25 cellular contexts compared by ENCODE assay signal in genomic region chr2:224252601-224253000, GRCh38.
A peak's percentile ranks its signal among the peaks of the same experiment; 100 is the strongest.
DNase-seq lines count a peak whose midpoint lies in the region; ATAC-seq and TF ChIP-seq lines count a peak whose summit lies in the region.
"Had no signal": no experiment of that assay in that cellular context is flagged by ENCODE, and none has a peak within 500 bp of the region (broad histone marks: within the 10 kb centered on the region; RNA-seq: fewer than 3 reads in every experiment).

No MANE protein-coding gene starts in this region.

- TF ChIP-seq POLR2A in esophagus muscularis mucosa (IDR thresholded peaks at IDR 0.05; ENCODE audit: low read depth) = no peak

- no peak for ATAC-seq in activated CD8-positive, alpha-beta memory T cell treated with anti-CD3 and anti-CD28 coated beads, Interleukin-2, amount 10 ng/mL, durations not matched to agents 7 days and 5 days
- ATAC-seq in Right ventricle myocardium superior (ENCODE audit: poor library complexity) = no peak
- ATAC-seq: right lobe of liver; stimulated activated naive CD8-positive, alpha-beta T cell treated with anti-CD3 and anti-CD28 coated beads, Interleukin-15, Interleukin-2, amounts not matched to agents 100 U/mL and 50 U/mL, for 24 hours had no signal

- no peak overlapping the region for H3K4me3 Mint-ChIP-seq in endothelial cell (ENCODE audit: unreplicated experiment)
- no peak overlapping the region for H3K4me3 Mint-ChIP-seq in activated CD8-positive, alpha-beta memory T cell treated with anti-CD3 and anti-CD28 coated beads, Interleukin-2, amount 10 ng/mL, durations not matched to agents 7 days and 5 days
- H3K4me3 Mint-ChIP-seq: activated naive CD8-positive, alpha-beta T cell treated with anti-CD3 and anti-CD28 coated beads for 36 hours; brain; neural crest cell had no signal

- H3K9me3 ChIP-seq in adipocyte (ENCODE audit: control insufficient read depth, low read length) (no peaks in the 10 kb centered on the region), esophagus muscularis mucosa (no peaks in the 10 kb centered on the region)
- H3K9me3 ChIP-seq: BLaER1, Caco-2, right lobe of liver, thyroid gland had no signal

- H3K27ac Mint-ChIP-seq in endothelial cell (ENCODE audit: unreplicated experiment) = no peak overlapping the region
- H3K27ac Mint-ChIP-seq in activated CD8-positive, alpha-beta memory T cell treated with anti-CD3 and anti-CD28 coated beads, Interleukin-2, amount 10 ng/mL, durations not matched to agents 7 days and 5 days = no peak overlapping the region
- H3K27ac Mint-ChIP-seq: activated naive CD8-positive, alpha-beta T cell treated with anti-CD3 and anti-CD28 coated beads for 36 hours; brain had no signal

- CTCF ChIA-PET in activated CD8-positive, alpha-beta memory T cell treated with anti-CD3 and anti-CD28 coated beads, Interleukin-2, amount 10 ng/mL, durations not matched to agents 7 days and 5 days (lab: Charles Lee) = no interaction called here

- intact Hi-C loops in esophagus muscularis mucosa (cut with DNase I) (no loop called here), Right ventricle myocardium superior (cut with DNase I) (no loop called here)

- no peak overlapping the region for H3K9ac ChIP-seq in adipocyte (ENCODE audit: low read length)
- H3K9ac ChIP-seq: BLaER1 had no signal

- H3K36me3 ChIP-seq in adipocyte (ENCODE audit: control insufficient read depth, insufficient read depth, low read length, severe bottlenecking) = no peaks in the 10 kb centered on the region
- no peaks in the 10 kb centered on the region for H3K36me3 ChIP-seq in esophagus muscularis mucosa
- H3K36me3 ChIP-seq: BLaER1, right lobe of liver, thyroid gland had no signal

- DNase-seq in GM03348 (ENCODE audit: low spot score) (peak; percentile 83), adipocyte (ENCODE audit: low read depth) (peak; percentile 86), fibroblast of villous mesenchyme (ENCODE audit: low read depth) (peak; percentile 41), endothelial cell (ENCODE audit: low spot score) (no peak), esophagus muscularis mucosa (ENCODE audit: extremely low spot score) (no peak), Right ventricle myocardium superior (no peak)
- no peak for DNase-seq in activated CD8-positive, alpha-beta memory T cell treated with anti-CD3 and anti-CD28 coated beads, Interleukin-2, amount 10 ng/mL, durations not matched to agents 7 days and 5 days
- DNase-seq: activated CD4-positive, alpha-beta T cell treated with anti-CD3 and anti-CD28 coated beads, Interleukin-2, amount 50 U/mL, for 48 hours; activated CD4-positive, CD25-positive, alpha-beta regulatory T cell; activated CD8-positive, alpha-beta memory T cell treated with anti-CD3 and anti-CD28 coated beads, Interleukin-2, amount 50 U/mL, for 48 hours; activated naive CD8-positive, alpha-beta T cell treated with anti-CD3 and anti-CD28 coated beads for 36 hours; Caco-2; DMS79 treated with DMSO at 0.1 percent for 48 hours; NCI-H1417 treated with DMSO at 0.1 percent for 48 hours; NCI-H2107; posterior cingulate gyrus; right lobe of liver; SHP77; stimulated activated CD4-positive, alpha-beta T cell treated with anti-CD3 and anti-CD28 coated beads, Interleukin-15, amount 100 ng/mL, for 24 hours; stimulated activated naive CD8-positive, alpha-beta T cell treated with anti-CD3 and anti-CD28 coated beads, Interleukin-15, Interleukin-2, amounts not matched to agents 100 U/mL and 50 U/mL, for 24 hours; thyroid gland had no signal

- no peaks in the 10 kb centered on the region for H3K9me3 Mint-ChIP-seq in endothelial cell (ENCODE audit: unreplicated experiment)
- no peaks in the 10 kb centered on the region for H3K9me3 Mint-ChIP-seq in activated CD8-positive, alpha-beta memory T cell treated with anti-CD3 and anti-CD28 coated beads, Interleukin-2, amount 10 ng/mL, durations not matched to agents 7 days and 5 days (ENCODE audit: low read depth)
- H3K9me3 Mint-ChIP-seq: activated naive CD8-positive, alpha-beta T cell treated with anti-CD3 and anti-CD28 coated beads for 36 hours; neural crest cell had no signal

- H3K4me1 Mint-ChIP-seq in endothelial cell (ENCODE audit: unreplicated experiment) = no peaks in the 10 kb centered on the region
- H3K4me1 Mint-ChIP-seq in activated CD8-positive, alpha-beta memory T cell treated with anti-CD3 and anti-CD28 coated beads, Interleukin-2, amount 10 ng/mL, durations not matched to agents 7 days and 5 days = no peaks in the 10 kb centered on the region
- H3K4me1 Mint-ChIP-seq: brain, neural crest cell had no signal

- TF ChIP-seq EP300 in esophagus muscularis mucosa (IDR thresholded peaks at IDR 0.05) = no peak

- H3K27ac ChIP-seq in esophagus muscularis mucosa (replicated peaks in 1 of 4) = no peak overlapping the region
- H3K27ac ChIP-seq: BLaER1, right lobe of liver, thyroid gland had no signal

- H3K4me1 ChIP-seq in adipocyte (ENCODE audit: control insufficient read depth, insufficient read depth, low read length) = peaks cover 24% of the 10 kb centered on the region
- no peaks in the 10 kb centered on the region for H3K4me1 ChIP-seq in esophagus muscularis mucosa
- H3K4me1 ChIP-seq: BLaER1, right lobe of liver, thyroid gland had no signal

- H3K4me3 ChIP-seq in adipocyte (ENCODE audit: low read length) = no peak overlapping the region
- no peak overlapping the region for H3K4me3 ChIP-seq in fibroblast of villous mesenchyme (ENCODE audit: low read depth, low read length)
- H3K4me3 ChIP-seq in esophagus muscularis mucosa = no peak overlapping the region
- H3K4me3 ChIP-seq: BLaER1, lung, right lobe of liver, thyroid gland had no signal

- H3K27me3 Mint-ChIP-seq in endothelial cell (ENCODE audit: unreplicated experiment) = no peaks in the 10 kb centered on the region
- H3K27me3 Mint-ChIP-seq in activated CD8-positive, alpha-beta memory T cell treated with anti-CD3 and anti-CD28 coated beads, Interleukin-2, amount 10 ng/mL, durations not matched to agents 7 days and 5 days = peaks cover 13% of the 10 kb centered on the region
- H3K27me3 Mint-ChIP-seq: brain had no signal

- no peak for TF ChIP-seq CTCF in fibroblast of villous mesenchyme (IDR thresholded peaks at IDR 0.05; ENCODE audit: insufficient read depth, low read depth, low read length)
- no peak for TF ChIP-seq CTCF in endothelial cell (IDR thresholded peaks at IDR 0.05; ENCODE audit: unreplicated experiment)
- TF ChIP-seq CTCF in esophagus muscularis mucosa (IDR thresholded peaks at IDR 0.05) = no peak

- H3K27me3 ChIP-seq in adipocyte (replicated peaks; ENCODE audit: control insufficient read depth, insufficient read depth, low read length) (no peaks in the 10 kb centered on the region), esophagus muscularis mucosa (no peaks in the 10 kb centered on the region)
- H3K27me3 ChIP-seq: BLaER1, right lobe of liver, thyroid gland had no signal

- H3K36me3 Mint-ChIP-seq in endothelial cell (ENCODE audit: low read depth, unreplicated experiment) = no peaks in the 10 kb centered on the region
- no peaks in the 10 kb centered on the region for H3K36me3 Mint-ChIP-seq in activated CD8-positive, alpha-beta memory T cell treated with anti-CD3 and anti-CD28 coated beads, Interleukin-2, amount 10 ng/mL, durations not matched to agents 7 days and 5 days
- H3K36me3 Mint-ChIP-seq: activated naive CD8-positive, alpha-beta T cell treated with anti-CD3 and anti-CD28 coated beads for 36 hours; brain had no signal

Comparison
In these comparisons a context has a peak if more than half of its experiments do, and no peak if none do; other contexts are left out.
1. DNase-seq: peak in GM03348 (single experiment), adipocyte (single experiment) and fibroblast of villous mesenchyme (single experiment); none in endothelial cell (single experiment), esophagus muscularis mucosa (single experiment), activated CD8-positive, alpha-beta memory T cell treated with anti-CD3 and anti-CD28 coated beads, Interleukin-2, amount 10 ng/mL, durations not matched to agents 7 days and 5 days (single experiment) and Right ventricle myocardium superior (single experiment).